ENCODE assay signal across 8 cellular contexts in genomic region chr19:41934849-41935374, GRCh38. TPM values are rescaled to one million over a fixed set of nuclear protein-coding genes. Genes with fewer than 3 reads are reported as not detected.
DNase-seq lines count a peak whose midpoint lies in the region; ATAC-seq, FAIRE-seq and TF ChIP-seq lines count a peak whose summit lies in the region.

No MANE protein-coding gene starts in this region.

- TF ChIP-seq POLR2A in vagina (IDR thresholded peaks at IDR 0.05) = no peak

- H3K4me3 ChIP-seq in RWPE2 (ENCODE audit: severe bottlenecking) (no peak overlapping the region), pancreas (no peak overlapping the region), vagina (no peak overlapping the region)

- no peak for FAIRE-seq in frontal cortex (lab: Jason Lieb, UNC)
- no peak for FAIRE-seq in pancreas (lab: Jason Lieb, UNC)

- H3K4me1 ChIP-seq in RWPE2 (ENCODE audit: insufficient read depth, poor library complexity, severe bottlenecking) (peaks cover 4% of the 10 kb centered on the region), pancreas (no peaks in the 10 kb centered on the region), vagina (peaks cover 11% of the 10 kb centered on the region)

- intact Hi-C loops in activated T-helper 2 cell treated with anti-CD3 and anti-CD28 coated beads, Interferon-gamma antibody, Interleukin-2, Interleukin-4, amounts not matched to agents 10 μg/mL and 5 μg/mL and 100 μg/mL, durations not matched to agents 14 hours and 24 hours and 36 hours (cut with micrococcal nuclease) = loop anchor here (2.0 kb wide), 2 partner anchors 16 to 64 kb away; no protein-coding TSS in a partner anchor
- intact Hi-C loops in pancreas (cut with DNase I) = no loop called here
- intact Hi-C loops in vagina (cut with DNase I) = no loop called here

- no peaks in the 10 kb centered on the region for H3K9me3 ChIP-seq in RWPE2 (ENCODE audit: severe bottlenecking)
- H3K9me3 ChIP-seq in pancreas = no peaks in the 10 kb centered on the region
- no peaks in the 10 kb centered on the region for H3K9me3 ChIP-seq in vagina

- WGBS in pancreas, 2 donors = 14 to 16% methylated on average over 7 of the region's 7 CpGs

- peaks cover 38% of the 10 kb centered on the region for H3K4me1 Mint-ChIP-seq in activated T-helper 2 cell treated with anti-CD3 and anti-CD28 coated beads, Interferon-gamma antibody, Interleukin-2, Interleukin-4, amounts not matched to agents 10 μg/mL and 5 μg/mL and 100 μg/mL, durations not matched to agents 14 hours and 24 hours and 36 hours (ENCODE audit: low read depth)

- peak overlapping the region; percentile 31 for H3K4me3 Mint-ChIP-seq in activated T-helper 2 cell treated with anti-CD3 and anti-CD28 coated beads, Interferon-gamma antibody, Interleukin-2, Interleukin-4, amounts not matched to agents 10 μg/mL and 5 μg/mL and 100 μg/mL, durations not matched to agents 14 hours and 24 hours and 36 hours (ENCODE audit: low read depth)

- peaks cover 20% of the 10 kb centered on the region for H3K27me3 Mint-ChIP-seq in activated T-helper 2 cell treated with anti-CD3 and anti-CD28 coated beads, Interferon-gamma antibody, Interleukin-2, Interleukin-4, amounts not matched to agents 10 μg/mL and 5 μg/mL and 100 μg/mL, durations not matched to agents 14 hours and 24 hours and 36 hours (ENCODE audit: low read depth)

- TF ChIP-seq CTCF in RWPE2 (IDR thresholded peaks at IDR 0.05; ENCODE audit: poor library complexity, severe bottlenecking) (peak; percentile 89), pancreas (IDR thresholded peaks at IDR 0.05) (peak; percentile 48 to 79 (median 73)), vagina (IDR thresholded peaks at IDR 0.05) (peak; percentile 41 to 57 (median 51))

- peaks cover 54% of the 10 kb centered on the region for H3K27me3 ChIP-seq in RWPE2 (ENCODE audit: insufficient read depth, poor library complexity, severe bottlenecking)
- no peaks in the 10 kb centered on the region for H3K27me3 ChIP-seq in pancreas
- H3K27me3 ChIP-seq in vagina = peaks cover 22% of the 10 kb centered on the region

- no peaks in the 10 kb centered on the region for H3K9me3 Mint-ChIP-seq in activated T-helper 2 cell treated with anti-CD3 and anti-CD28 coated beads, Interferon-gamma antibody, Interleukin-2, Interleukin-4, amounts not matched to agents 10 μg/mL and 5 μg/mL and 100 μg/mL, durations not matched to agents 14 hours and 24 hours and 36 hours

- H3K36me3 Mint-ChIP-seq in activated T-helper 2 cell treated with anti-CD3 and anti-CD28 coated beads, Interferon-gamma antibody, Interleukin-2, Interleukin-4, amounts not matched to agents 10 μg/mL and 5 μg/mL and 100 μg/mL, durations not matched to agents 14 hours and 24 hours and 36 hours (ENCODE audit: low read depth) = no peaks in the 10 kb centered on the region

- no peaks in the 10 kb centered on the region for H3K36me3 ChIP-seq in RWPE2 (ENCODE audit: low read depth)
- H3K36me3 ChIP-seq in pancreas = no peaks in the 10 kb centered on the region
- H3K36me3 ChIP-seq in vagina = no peaks in the 10 kb centered on the region

- no peak overlapping the region for H3K27ac ChIP-seq in RWPE2 (ENCODE audit: poor library complexity, severe bottlenecking)
- no peak overlapping the region for H3K27ac ChIP-seq in pancreas
- H3K27ac ChIP-seq in vagina = no peak overlapping the region

- peak; percentile 84 for DNase-seq in DMS53 (lab: John Stamatoyannopoulos, UW)
- peak in 47 of 76 experiments; percentile 12 to 74 (median 48) for DNase-seq in HUDEP-2 (lab: John Stamatoyannopoulos, UW; ENCODE audit: unreplicated experiment in 76 of 76)
- no peak for DNase-seq in RWPE2 (ENCODE audit: low spot score)
- DNase-seq in activated T-helper 2 cell treated with anti-CD3 and anti-CD28 coated beads, Interferon-gamma antibody, Interleukin-2, Interleukin-4, amounts not matched to agents 10 μg/mL and 5 μg/mL and 100 μg/mL, durations not matched to agents 14 hours and 24 hours and 36 hours (ENCODE audit: low spot score) = peak; percentile 59
- DNase-seq in frontal cortex (ENCODE audit: low spot score in 2 of 2) = peak; percentile 80 to 85
- peak in 5 of 6 donors; percentile 45 to 86 (median 66) for DNase-seq in pancreas
- DNase-seq in vagina (ENCODE audit: extremely low spot score in 2 of 2) = no peak

- H3K27ac Mint-ChIP-seq in activated T-helper 2 cell treated with anti-CD3 and anti-CD28 coated beads, Interferon-gamma antibody, Interleukin-2, Interleukin-4, amounts not matched to agents 10 μg/mL and 5 μg/mL and 100 μg/mL, durations not matched to agents 14 hours and 24 hours and 36 hours = peak overlapping the region; percentile 75

- ATAC-seq in RWPE2 (ENCODE audit: low read depth) (peak; percentile 65), pancreas (peak; percentile 62 to 90 (median 87)), GM21786 (IDR thresholded peaks at IDR 0.05; ENCODE audit: unreplicated experiment) (no peak)

RNA-seq across cellular contexts. Expression of gene ERFL, which starts 6.7 kb away (rescaled TPM):
- total RNA-seq in activated T-helper 2 cell treated with anti-CD3 and anti-CD28 coated beads, Interferon-gamma antibody, Interleukin-2, Interleukin-4, amounts not matched to agents 10 μg/mL and 5 μg/mL and 100 μg/mL, durations not matched to agents 14 hours and 24 hours and 36 hours = 2.1 and 2.3 TPM in 2 replicates
- total RNA-seq in frontal cortex (not detected), pancreas (under 1 TPM in 5 of 6 donors, not detected in 1; 0.06 to 0.37 (median 0.14) TPM), vagina (0.49 TPM)
- polyA plus RNA-seq in pancreas = under 1 TPM; 0.33 to 0.34 TPM

RNA-seq across cellular contexts. Expression of gene RABAC1, which starts 24.2 kb away (rescaled TPM):
- total RNA-seq in activated T-helper 2 cell treated with anti-CD3 and anti-CD28 coated beads, Interferon-gamma antibody, Interleukin-2, Interleukin-4, amounts not matched to agents 10 μg/mL and 5 μg/mL and 100 μg/mL, durations not matched to agents 14 hours and 24 hours and 36 hours = 54.0 and 57.6 TPM in 2 replicates
- total RNA-seq in frontal cortex (90.9 TPM), pancreas (10 to 100 TPM; 49.8 to 79.4 (median 66.8) TPM), vagina (263 TPM)
- 100 to 1,000 TPM; 117 to 134 TPM for polyA plus RNA-seq in pancreas

RNA-seq across cellular contexts. Expression of gene ARHGEF1, which starts 51.9 kb away (rescaled TPM):
- total RNA-seq in activated T-helper 2 cell treated with anti-CD3 and anti-CD28 coated beads, Interferon-gamma antibody, Interleukin-2, Interleukin-4, amounts not matched to agents 10 μg/mL and 5 μg/mL and 100 μg/mL, durations not matched to agents 14 hours and 24 hours and 36 hours = 340 and 353 TPM in 2 replicates
- total RNA-seq in frontal cortex (10.2 TPM), pancreas (10 to 100 TPM; 26.3 to 65.6 (median 37.0) TPM), vagina (114 TPM)
- 100 to 1,000 TPM; 139 to 179 TPM for polyA plus RNA-seq in pancreas

RNA-seq across cellular contexts. Expression of gene CD79A, which starts 57.8 kb away (rescaled TPM):
- 0.67 and 0.84 TPM in 2 replicates for total RNA-seq in activated T-helper 2 cell treated with anti-CD3 and anti-CD28 coated beads, Interferon-gamma antibody, Interleukin-2, Interleukin-4, amounts not matched to agents 10 μg/mL and 5 μg/mL and 100 μg/mL, durations not matched to agents 14 hours and 24 hours and 36 hours
- total RNA-seq in frontal cortex (not detected), pancreas (under 1 TPM in 5 of 6 donors, not detected in 1; 0.16 to 1.00 (median 0.31) TPM), vagina (not detected)
- under 1 TPM; 0.11 to 0.23 TPM for polyA plus RNA-seq in pancreas

RNA-seq across cellular contexts. Expression of gene ATP1A3, which starts 59.1 kb away (rescaled TPM):
- 0.97 and 1.7 TPM in 2 replicates for total RNA-seq in activated T-helper 2 cell treated with anti-CD3 and anti-CD28 coated beads, Interferon-gamma antibody, Interleukin-2, Interleukin-4, amounts not matched to agents 10 μg/mL and 5 μg/mL and 100 μg/mL, durations not matched to agents 14 hours and 24 hours and 36 hours
- total RNA-seq in frontal cortex (149 TPM), pancreas (under 1 TPM; 0.09 to 0.44 (median 0.32) TPM), vagina (4.7 TPM)
- polyA plus RNA-seq in pancreas = 1 to 10 TPM in 1 of 2 donors, under 1 TPM in 1; 0.30 to 1.2 TPM

Comparison
In these comparisons a context has a peak if more than half of its experiments do, and no peak if none do; other contexts are left out.
1. DNase-seq: peak in DMS53 (single experiment), HUDEP-2 (47 of 76), activated T-helper 2 cell treated with anti-CD3 and anti-CD28 coated beads, Interferon-gamma antibody, Interleukin-2, Interleukin-4, amounts not matched to agents 10 μg/mL and 5 μg/mL and 100 μg/mL, durations not matched to agents 14 hours and 24 hours and 36 hours (single experiment), frontal cortex (2 of 2) and pancreas (5 of 6); none in RWPE2 (single experiment) and vagina (0 of 2).
2. Peak in every context shown above with its lines, with median percentiles within 50 percentile points of each other: CTCF ChIP-seq.